8 cellular contexts compared by ENCODE assay signal in genomic region chr6:30326446-30327231, GRCh38. TPM values are rescaled to one million over a fixed set of nuclear protein-coding genes. Genes with fewer than 3 reads are reported as not detected.
DNase-seq lines count a peak whose midpoint lies in the region; ATAC-seq and TF ChIP-seq lines count a peak whose summit lies in the region.

Gene TRIM39 (plus strand): TSS chr6:30326927. CDS start chr6:30329318, 2,391 bp downstream.

- H3K27me3 Mint-ChIP-seq in activated CD4-positive, alpha-beta T cell treated with anti-CD3 and anti-CD28 coated beads, Interleukin-2, amount 10 ng/mL, durations not matched to agents 24 days and 14 days: no peaks in the 10 kb centered on the region

- H3K9me3 Mint-ChIP-seq in activated CD4-positive, alpha-beta T cell treated with anti-CD3 and anti-CD28 coated beads, Interleukin-2, amount 10 ng/mL, durations not matched to agents 24 days and 14 days: peaks cover 4% of the 10 kb centered on the region

- POLR2A ChIA-PET in BJ (lab: Charles Lee): interaction anchor here (0.6 kb wide), 1 partner anchor 1413 kb away, joined by 6 read pairs; no protein-coding TSS in a partner anchor

- CTCF ChIA-PET in BJ (lab: Yijun Ruan, JAX): interaction anchor here (1.0 to 1.5 kb wide), 5 partner anchors 9 to 107 kb away, joined by 3 to 8 read pairs (median 4); no protein-coding TSS in a partner anchor

- H3K4me1 ChIP-seq in colonic mucosa: no peaks in the 10 kb centered on the region

- H3K27ac ChIP-seq in colonic mucosa: peak within 1 kb of the TSS; percentile 99

- peaks cover 44% of the 10 kb centered on the region for H3K36me3 Mint-ChIP-seq in activated CD4-positive, alpha-beta T cell treated with anti-CD3 and anti-CD28 coated beads, Interleukin-2, amount 10 ng/mL, durations not matched to agents 24 days and 14 days (ENCODE audit: low read depth)

- TF ChIP-seq CTCF in BJ (IDR thresholded peaks at IDR 0.05; ENCODE audit: insufficient read depth, low read depth, low read length) (no peak), colonic mucosa (IDR thresholded peaks at IDR 0.05) (no peak)

- peak within 1 kb of the TSS; percentile 90 to 97 for H3K9ac ChIP-seq in colonic mucosa (ENCODE audit: low read depth in 2 of 2, low read length in 2 of 2)

- ATAC-seq in HG03442 (IDR thresholded peaks at IDR 0.05; ENCODE audit: unreplicated experiment) (peak; percentile 73), left colon (peak; percentile 83)

- peaks cover 3% of the 10 kb centered on the region; the same call in 1 of the 2 replicates for H3K36me3 ChIP-seq in BJ (ENCODE audit: control insufficient read depth, insufficient read depth, low read length)
- H3K36me3 ChIP-seq in colonic mucosa: no peaks in the 10 kb centered on the region

- peak within 1 kb of the TSS; percentile 87 for H3K4me3 ChIP-seq in BJ (ENCODE audit: low read depth, low read length)
- H3K4me3 ChIP-seq in colonic mucosa: peak within 1 kb of the TSS; percentile 87

- peak; percentile 20 for DNase-seq in BJ (ENCODE audit: low read depth)
- DNase-seq in GM19240 (ENCODE audit: insufficient read length, low spot score): peak; percentile 75
- DNase-seq in NCI-H69 (lab: John Stamatoyannopoulos, UW): peak; percentile 93
- DNase-seq in activated CD4-positive, alpha-beta T cell treated with anti-CD3 and anti-CD28 coated beads, Interleukin-2, amount 10 ng/mL, durations not matched to agents 24 days and 14 days: peak; percentile 97
- DNase-seq in colonic mucosa: peak; percentile 89
- DNase-seq in left colon: peak; percentile 85 to 93
- peak; percentile 80 to 85 for DNase-seq in stimulated activated CD4-positive, alpha-beta T cell treated with anti-CD3 and anti-CD28 coated beads, Interleukin-1b, Interleukin-23, amount 100 ng/mL, for 4 hours (ENCODE audit: low read depth in 2 of 2)

- H3K27ac Mint-ChIP-seq in activated CD4-positive, alpha-beta T cell treated with anti-CD3 and anti-CD28 coated beads, Interleukin-2, amount 10 ng/mL, durations not matched to agents 24 days and 14 days: peak within 1 kb of the TSS; percentile 99

- peaks cover 49% of the 10 kb centered on the region for H3K4me1 Mint-ChIP-seq in activated CD4-positive, alpha-beta T cell treated with anti-CD3 and anti-CD28 coated beads, Interleukin-2, amount 10 ng/mL, durations not matched to agents 24 days and 14 days

- H3K27me3 ChIP-seq in BJ (ENCODE audit: control insufficient read depth, insufficient read depth, low read length) (no peaks in the 10 kb centered on the region), colonic mucosa (no peaks in the 10 kb centered on the region)

- H3K4me3 Mint-ChIP-seq in activated CD4-positive, alpha-beta T cell treated with anti-CD3 and anti-CD28 coated beads, Interleukin-2, amount 10 ng/mL, durations not matched to agents 24 days and 14 days: peak within 1 kb of the TSS; percentile 96

- H3K9me3 ChIP-seq in colonic mucosa: no peaks in the 10 kb centered on the region

- intact Hi-C loops in activated CD4-positive, alpha-beta T cell treated with anti-CD3 and anti-CD28 coated beads, Interleukin-2, amount 10 ng/mL, durations not matched to agents 24 days and 14 days (cut with micrococcal nuclease): loop anchor here (1.0 to 5.0 kb wide), 4 partner anchors 19 to 259 kb away; partner anchors contain the start of genes GNL1, PPP1R11, PRR3 and RPP21
- intact Hi-C loops in colonic mucosa (cut with DNase I): no loop called here
- intact Hi-C loops in left colon (cut with DNase I, micrococcal nuclease): no loop called here

RNA-seq across cellular contexts. Expression of gene TRIM39, which starts in this region (rescaled TPM):
- 7.4 and 8.1 TPM in 2 replicates for polyA plus RNA-seq in BJ (2011; rRNA removed)
- polyA minus RNA-seq in BJ (2011; rRNA and poly(A)+ RNA removed): 5.8 and 6.8 TPM in 2 replicates
- 12.5 and 13.7 TPM in 2 replicates for total RNA-seq in activated CD4-positive, alpha-beta T cell treated with anti-CD3 and anti-CD28 coated beads, Interleukin-2, amount 10 ng/mL, durations not matched to agents 24 days and 14 days
- total RNA-seq in colonic mucosa (10 to 100 TPM; 10.1 to 12.1 TPM), left colon (1 to 10 TPM; 7.8 to 9.2 TPM)

Comparison
In these comparisons a context has a peak if more than half of its experiments do, and no peak if none do; other contexts are left out.
1. Peak in every context shown above with its lines: DNase-seq, ATAC-seq, H3K4me3 ChIP-seq and H3K27ac ChIP-seq.
2. DNase-seq: peak in every context shown above with its lines; median percentile 97 in activated CD4-positive, alpha-beta T cell treated with anti-CD3 and anti-CD28 coated beads, Interleukin-2, amount 10 ng/mL, durations not matched to agents 24 days and 14 days; 93 in NCI-H69; 89 in colonic mucosa; 89 in left colon; 82 in stimulated activated CD4-positive, alpha-beta T cell treated with anti-CD3 and anti-CD28 coated beads, Interleukin-1b, Interleukin-23, amount 100 ng/mL, for 4 hours; 75 in GM19240; 20 in BJ.